32 cellular contexts compared by ENCODE assay signal in genomic region chr7:138205614-138206150, GRCh38.
DNase-seq lines count a peak whose midpoint lies in the region; ATAC-seq, FAIRE-seq and TF ChIP-seq lines count a peak whose summit lies in the region.
"Had no signal": no experiment of that assay in that cellular context is flagged by ENCODE, and none has a peak within 500 bp of the region (broad histone marks: within the 10 kb centered on the region; RNA-seq: fewer than 3 reads in every experiment).

No MANE protein-coding gene starts in this region.

- H2AFZ ChIP-seq in H9 (ENCODE audit: low read length) (no peak overlapping the region), astrocyte (ENCODE audit: low read depth, low read length) (no peak overlapping the region)

- H2BK12ac ChIP-seq in H9 (ENCODE audit: insufficient read length, low read depth, low read length), result no peak overlapping the region

- H4K8ac ChIP-seq in H9 (replicated peaks; ENCODE audit: insufficient read length, low read depth, low read length), result no peak overlapping the region

- H4K91ac ChIP-seq in H9 (ENCODE audit: insufficient read length, low read depth, low read length), result no peak overlapping the region

- peaks cover 6 to 7% of the 10 kb centered on the region in 2 experiments; a peak in 4 of 5 replicates for H3K9me3 Mint-ChIP-seq in H9
- peaks cover 7% of the 10 kb centered on the region for H3K9me3 Mint-ChIP-seq in astrocyte (ENCODE audit: unreplicated experiment)
- H3K9me3 Mint-ChIP-seq: activated CD8-positive, alpha-beta T cell treated with anti-CD3 and anti-CD28 coated beads for 36 hours; activated naive CD4-positive, alpha-beta T cell treated with anti-CD3 and anti-CD28 coated beads for 36 hours; activated T-helper 1 cell treated with anti-CD3 and anti-CD28 coated beads, Interleukin-12 subunit alpha, Interleukin-12 subunit beta, Interleukin-2, Interleukin-4 antibody, amounts not matched to agents 30 ng/mL and 10 ng/mL and 1 ng/mL, durations not matched to agents 14 hours and 24 hours and 36 hours; CD4-positive, alpha-beta T cell; immature natural killer cell had no signal

- no peaks in the 10 kb centered on the region for H3K79me2 ChIP-seq in H9 (ENCODE audit: insufficient read depth, low read length)
- no peaks in the 10 kb centered on the region for H3K79me2 ChIP-seq in astrocyte (ENCODE audit: insufficient read depth, low read length)

- peaks cover 5% of the 10 kb centered on the region; the same call in 1 of the 2 replicates for H3K4me1 ChIP-seq in H9 (ENCODE audit: insufficient read depth, low read length)
- peaks cover 5% of the 10 kb centered on the region for H3K4me1 ChIP-seq in astrocyte (ENCODE audit: insufficient read depth, low read length)
- H3K4me1 ChIP-seq: A549, right atrium auricular region, suprapubic skin, upper lobe of right lung had no signal

- H2BK20ac ChIP-seq in H9 (ENCODE audit: low read depth, low read length, poor library complexity, severe bottlenecking), result no peak overlapping the region

- no peak overlapping the region for H2BK15ac ChIP-seq in H9 (ENCODE audit: low read depth, low read length)

- H4K20me1 ChIP-seq in H9 (ENCODE audit: control insufficient read depth, insufficient read depth, insufficient read length) (no peaks in the 10 kb centered on the region), astrocyte (ENCODE audit: insufficient read depth, low read length) (no peaks in the 10 kb centered on the region)

- no peak for DNase-seq in H9
- peak; percentile 20 for DNase-seq in astrocyte (ENCODE audit: low read depth)
- peak; percentile 4 for DNase-seq in glomerular visceral epithelial cell (ENCODE audit: extremely low spot score)
- peak; percentile 17 for DNase-seq in iris pigment epithelial cell (ENCODE audit: low read depth)
- no peak for DNase-seq in GM19238 (ENCODE audit: insufficient read length, low spot score)
- DNase-seq in inferior parietal cortex (ENCODE audit: extremely low spot score), result no peak
- DNase-seq in NCI-H2029 (lab: John Stamatoyannopoulos, UW), result no peak
- DNase-seq: activated CD4-positive, CD25-positive, alpha-beta regulatory T cell treated with anti-CD3 and anti-CD28 coated beads, Interleukin-2, amount 50 U/mL, for 72 hours; activated CD8-positive, alpha-beta memory T cell treated with anti-CD3 and anti-CD28 coated beads, Interleukin-2, amount 50 U/mL, for 48 hours; activated CD8-positive, alpha-beta T cell treated with anti-CD3 and anti-CD28 coated beads for 36 hours; activated naive CD4-positive, alpha-beta T cell treated with anti-CD3 and anti-CD28 coated beads for 36 hours; AML-193; body of pancreas; CD4-positive, alpha-beta T cell; immature natural killer cell; KBM-7; NCI-H2081 treated with DMSO at 0.1 percent for 48 hours; NCI-H446; NCI-H748 treated with DMSO at 0.1 percent for 48 hours; posterior cingulate gyrus; SIG-M5; small intestine; stimulated activated naive CD4-positive, alpha-beta T cell treated with Interleukin-2 at 50 U/mL for 16 hours; upper lobe of right lung had no signal

- no peak overlapping the region for H2BK5ac ChIP-seq in H9 (ENCODE audit: insufficient read length, low read length)

- no peaks in the 10 kb centered on the region for H3K23me2 ChIP-seq in H9 (ENCODE audit: insufficient read length, low read depth, low read length, poor library complexity, severe bottlenecking)

- peak overlapping the region in 1 of 2 experiments; percentile 25; a peak in 2 of 5 replicates for H3K4me3 Mint-ChIP-seq in H9
- no peak overlapping the region for H3K4me3 Mint-ChIP-seq in astrocyte (ENCODE audit: unreplicated experiment)
- H3K4me3 Mint-ChIP-seq: activated CD8-positive, alpha-beta T cell treated with anti-CD3 and anti-CD28 coated beads for 36 hours; activated naive CD4-positive, alpha-beta T cell treated with anti-CD3 and anti-CD28 coated beads for 36 hours; activated T-helper 1 cell treated with anti-CD3 and anti-CD28 coated beads, Interleukin-12 subunit alpha, Interleukin-12 subunit beta, Interleukin-2, Interleukin-4 antibody, amounts not matched to agents 30 ng/mL and 10 ng/mL and 1 ng/mL, durations not matched to agents 14 hours and 24 hours and 36 hours; CD4-positive, alpha-beta T cell; immature natural killer cell had no signal

- no peak overlapping the region for H3K23ac ChIP-seq in H9 (ENCODE audit: insufficient read length, low read depth, low read length)

- no peak for ATAC-seq in HG03108 (IDR thresholded peaks at IDR 0.05; ENCODE audit: unreplicated experiment)
- ATAC-seq: A549; activated CD8-positive, alpha-beta T cell treated with anti-CD3 and anti-CD28 coated beads for 36 hours; body of pancreas; left lobe of liver; upper lobe of right lung had no signal

- no peaks in the 10 kb centered on the region for H3K79me1 ChIP-seq in H9 (ENCODE audit: insufficient read depth, low read depth, low read length, poor library complexity, severe bottlenecking)

- no peaks in the 10 kb centered on the region; the same call in 1 of the 2 replicates for H3K27me3 ChIP-seq in H9 (ENCODE audit: insufficient read depth, low read length)
- H3K27me3 ChIP-seq in astrocyte (ENCODE audit: insufficient read depth, low read length), result no peaks in the 10 kb centered on the region
- H3K27me3 ChIP-seq: body of pancreas, right atrium auricular region, suprapubic skin, upper lobe of right lung had no signal

- H3K9me3 ChIP-seq in H9 (ENCODE audit: control insufficient read depth, low read depth, low read length) (no peaks in the 10 kb centered on the region), astrocyte (ENCODE audit: insufficient read depth, low read depth, low read length) (no peaks in the 10 kb centered on the region)
- H3K9me3 ChIP-seq: A549, body of pancreas, right atrium auricular region, suprapubic skin, upper lobe of right lung had no signal

- WGBS in H9 (ENCODE audit: extremely low coverage, insufficient read length, low lambda C conversion rate), result no CpG with 5 or more reads among the region's 2 CpGs

- H3K4me1 Mint-ChIP-seq in H9, result peaks cover 63 to 65% of the 10 kb centered on the region in 2 experiments
- H3K4me1 Mint-ChIP-seq in astrocyte (ENCODE audit: low read depth, unreplicated experiment), result peaks cover 12% of the 10 kb centered on the region
- H3K4me1 Mint-ChIP-seq: immature natural killer cell had no signal

- no peak overlapping the region for H4K5ac ChIP-seq in H9 (ENCODE audit: insufficient read length, low read depth, low read length)

- no peak for FAIRE-seq in astrocyte (lab: Jason Lieb, UNC)
- FAIRE-seq: A549, D721Med, RCC 7860, small intestine had no signal

- no peak overlapping the region for H3T11ph ChIP-seq in H9 (ENCODE audit: low read length)

- no peaks in the 10 kb centered on the region for H3K36me3 ChIP-seq in astrocyte (ENCODE audit: insufficient read depth, low read length)
- H3K36me3 ChIP-seq: right atrium auricular region, suprapubic skin, upper lobe of right lung had no signal

- no peak overlapping the region for H3K14ac ChIP-seq in H9 (ENCODE audit: insufficient read depth, low read length)

- H3K4ac ChIP-seq in H9 (ENCODE audit: low read depth, low read length), result no peak overlapping the region

- H3K27ac Mint-ChIP-seq in H9, result peak overlapping the region in 2 of 3 experiments; percentile 99; a peak in 6 of 7 replicates
- H3K27ac Mint-ChIP-seq in astrocyte (ENCODE audit: unreplicated experiment), result no peak overlapping the region
- H3K27ac Mint-ChIP-seq: activated CD8-positive, alpha-beta T cell treated with anti-CD3 and anti-CD28 coated beads for 36 hours; activated naive CD4-positive, alpha-beta T cell treated with anti-CD3 and anti-CD28 coated beads for 36 hours; activated T-helper 1 cell treated with anti-CD3 and anti-CD28 coated beads, Interleukin-12 subunit alpha, Interleukin-12 subunit beta, Interleukin-2, Interleukin-4 antibody, amounts not matched to agents 30 ng/mL and 10 ng/mL and 1 ng/mL, durations not matched to agents 14 hours and 24 hours and 36 hours; CD4-positive, alpha-beta T cell; immature natural killer cell had no signal

- H3K56ac ChIP-seq in H9 (ENCODE audit: insufficient read length, low read depth, low read length), result no peak overlapping the region

- no peaks in the 10 kb centered on the region for H3K27me3 Mint-ChIP-seq in H9 (ENCODE audit: low read depth)
- no peaks in the 10 kb centered on the region for H3K27me3 Mint-ChIP-seq in astrocyte (ENCODE audit: low read depth, unreplicated experiment)
- H3K27me3 Mint-ChIP-seq: CD4-positive, alpha-beta T cell had no signal

- no peak overlapping the region for H2AK5ac ChIP-seq in H9 (ENCODE audit: insufficient read length, low read length)

- no peak overlapping the region for H2BK120ac ChIP-seq in H9 (ENCODE audit: low read depth, low read length, poor library complexity, severe bottlenecking)

- H3K4me3 ChIP-seq in astrocyte (ENCODE audit: insufficient read depth, low read depth, low read length), result no peak overlapping the region
- H3K4me3 ChIP-seq: A549, body of pancreas, right atrium auricular region, suprapubic skin, upper lobe of right lung had no signal

- H3K36me3 Mint-ChIP-seq in H9 (ENCODE audit: insufficient read depth in 1 of 3, low read depth in 3 of 3), result peaks cover 4 to 17% (median 8%) of the 10 kb centered on the region in 3 experiments; a peak in 6 of 7 replicates
- no peaks in the 10 kb centered on the region for H3K36me3 Mint-ChIP-seq in astrocyte (ENCODE audit: low read depth, unreplicated experiment)
- H3K36me3 Mint-ChIP-seq: immature natural killer cell had no signal

- TF ChIP-seq CTCF in H9 (conservative IDR thresholded peaks at IDR 0.05), result no peak
- TF ChIP-seq CTCF in astrocyte (IDR thresholded peaks at IDR 0.05; ENCODE audit: insufficient read depth, low read depth, low read length), result no peak

- H3K9ac ChIP-seq in H9 (ENCODE audit: extremely low read depth, insufficient read length, low read length) (no peak overlapping the region), astrocyte (ENCODE audit: low read length) (no peak overlapping the region)

- H3K4me2 ChIP-seq in H9 (ENCODE audit: insufficient read depth, insufficient read length, low read length) (peak overlapping the region; percentile 28), astrocyte (ENCODE audit: low read length) (no peak overlapping the region)
- H3K4me2 ChIP-seq: A549 had no signal

- H3K18ac ChIP-seq in H9 (ENCODE audit: insufficient read length, low read depth, low read length), result no peak overlapping the region

- H3K27ac ChIP-seq in H9 (ENCODE audit: insufficient read length, low read depth, low read length) (peak overlapping the region; percentile 74), astrocyte (ENCODE audit: low read depth, low read length) (no peak overlapping the region)
- H3K27ac ChIP-seq: A549, body of pancreas, right atrium auricular region, suprapubic skin, upper lobe of right lung had no signal

Comparison
In these comparisons a context has a peak if more than half of its experiments do, and no peak if none do; other contexts are left out.
1. DNase-seq: peak in astrocyte (single experiment), glomerular visceral epithelial cell (single experiment) and iris pigment epithelial cell (single experiment); none in H9 (single experiment), GM19238 (single experiment), inferior parietal cortex (single experiment) and NCI-H2029 (single experiment).